In the genomic region with DNA sequence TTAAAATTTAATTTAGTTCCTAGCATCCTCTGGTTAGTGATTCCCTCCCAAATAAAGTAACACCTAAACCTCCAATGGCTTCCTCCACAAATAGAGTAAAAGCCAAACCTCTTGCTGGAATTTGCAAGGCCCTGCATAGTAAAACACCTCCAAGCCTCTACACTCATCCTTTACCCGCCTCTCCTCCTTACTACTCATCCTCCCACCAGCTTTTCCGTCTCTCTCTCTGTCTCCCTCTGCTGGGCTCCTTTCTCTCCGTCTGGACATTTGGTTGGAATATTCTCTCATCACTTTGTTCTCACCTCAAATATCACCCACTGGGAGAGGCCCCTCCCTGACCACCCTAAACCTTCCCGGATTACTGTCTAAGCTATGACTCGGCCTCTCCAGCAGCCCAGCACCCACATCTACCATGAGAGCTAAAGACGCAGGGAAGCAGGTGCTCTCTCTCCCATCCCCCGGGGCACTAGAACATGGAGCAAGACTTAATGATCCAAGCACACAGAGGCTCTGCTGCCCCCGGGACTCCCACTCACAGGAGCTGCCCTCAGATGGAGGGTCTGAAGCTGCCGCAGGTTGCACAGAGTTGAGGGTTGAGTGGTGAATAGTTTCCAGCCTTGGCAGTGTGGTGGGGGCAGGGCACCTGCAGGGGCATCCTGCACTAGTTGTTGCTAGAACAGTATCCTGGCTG, we compare ENCODE assay signal across 9 cellular contexts.
DNase-seq lines count a peak whose midpoint lies in the region; ATAC-seq and TF ChIP-seq lines count a peak whose summit lies in the region.
"Had no signal": no experiment of that assay in that cellular context is flagged by ENCODE, and none has a peak within 500 bp of the region (broad histone marks: within the 10 kb centered on the region; RNA-seq: fewer than 3 reads in every experiment).

No MANE protein-coding gene starts in this region.

- DNase-seq in heart left ventricle: no peak
- DNase-seq in heart right ventricle: no peak
- no peak for DNase-seq in OCI-LY7 (ENCODE audit: low spot score)
- peak; percentile 20 for DNase-seq in epithelial cell of esophagus (ENCODE audit: low read depth)
- DNase-seq in upper lobe of right lung: no peak
- DNase-seq in NCI-H2227 (lab: John Stamatoyannopoulos, UW; ENCODE audit: unreplicated experiment): no peak
- DNase-seq: NCI-H774 had no signal

- TF ChIP-seq CTCF in heart left ventricle (IDR thresholded peaks at IDR 0.05) (peak in 7 of 12 donors; percentile 10 to 34 (median 20)), heart right ventricle (IDR thresholded peaks at IDR 0.05) (peak in 4 of 9 donors; percentile 13 to 32 (median 20)), OCI-LY7 (conservative IDR thresholded peaks at IDR 0.05; ENCODE audit: low read length) (0 out of 2 replicates have a peak, but pooled peaks have one; percentile 22), epithelial cell of esophagus (IDR thresholded peaks at IDR 0.05; ENCODE audit: insufficient read depth, low read depth, low read length, missing control alignments) (peak; percentile 37), upper lobe of right lung (IDR thresholded peaks at IDR 0.05) (peak; percentile 18)

- intact Hi-C loops in heart left ventricle (cut with DNase I) (no loop called here), heart right ventricle (cut with DNase I) (no loop called here), OCI-LY7 (cut with micrococcal nuclease; ENCODE audit: unreplicated experiment) (no loop called here), upper lobe of right lung (cut with DNase I) (no loop called here)

- H3K36me3 ChIP-seq in heart left ventricle (no peaks in the 10 kb centered on the region), heart right ventricle (no peaks in the 10 kb centered on the region), OCI-LY7 (ENCODE audit: insufficient read depth, low read length) (no peaks in the 10 kb centered on the region), upper lobe of right lung (no peaks in the 10 kb centered on the region)

- no peak for TF ChIP-seq POLR2A in heart left ventricle (IDR thresholded peaks at IDR 0.05)

- no TSS peak for BruUV-seq in OCI-LY7 (replicated peaks; lab: Mats Ljungman, UMichigan)

- no peaks in the 10 kb centered on the region for H3K9me2 ChIP-seq in OCI-LY7 (ENCODE audit: insufficient read depth, low read length)

- POLR2A ChIA-PET in OCI-LY7 (lab: Charles Lee): no interaction called here

- no peak overlapping the region for H3K4me2 ChIP-seq in OCI-LY7 (ENCODE audit: low read length)

- no peak overlapping the region for H3K4me3 ChIP-seq in heart left ventricle
- H3K4me3 ChIP-seq in heart right ventricle: no peak overlapping the region
- H3K4me3 ChIP-seq in OCI-LY7 (ENCODE audit: low read depth, low read length, poor library complexity, severe bottlenecking): no peak overlapping the region
- H3K4me3 ChIP-seq in epithelial cell of esophagus (ENCODE audit: low read length): no peak overlapping the region
- no peak overlapping the region for H3K4me3 ChIP-seq in upper lobe of right lung

- H3K9me3 ChIP-seq in heart left ventricle: no peaks in the 10 kb centered on the region
- H3K9me3 ChIP-seq in heart right ventricle: no peaks in the 10 kb centered on the region
- no peaks in the 10 kb centered on the region for H3K9me3 ChIP-seq in OCI-LY7 (ENCODE audit: low read length)
- H3K9me3 ChIP-seq in upper lobe of right lung: no peaks in the 10 kb centered on the region

- CTCF ChIA-PET in OCI-LY7 (lab: Charles Lee; ENCODE audit: unreplicated experiment): no interaction called here

- H3K27ac ChIP-seq in heart left ventricle (no peak overlapping the region), heart right ventricle (no peak overlapping the region), OCI-LY7 (ENCODE audit: low read depth, low read length, poor library complexity, severe bottlenecking) (no peak overlapping the region), upper lobe of right lung (no peak overlapping the region)

- H3K79me2 ChIP-seq in OCI-LY7 (ENCODE audit: insufficient read depth, low read depth, low read length): no peaks in the 10 kb centered on the region

- H3K4me1 ChIP-seq in heart left ventricle (no peaks in the 10 kb centered on the region), heart right ventricle (no peaks in the 10 kb centered on the region), OCI-LY7 (ENCODE audit: insufficient read depth, low read length, poor library complexity, severe bottlenecking) (no peaks in the 10 kb centered on the region), upper lobe of right lung (no peaks in the 10 kb centered on the region)

- 67 to 78% (median 71%) methylated on average over 9 of the region's 9 CpGs for WGBS in heart left ventricle, 4 donors
- 61 to 76% methylated on average over 9 of the region's 9 CpGs for WGBS in heart right ventricle, 2 donors

- H2AFZ ChIP-seq in OCI-LY7 (ENCODE audit: low read length): no peak overlapping the region

- H3K27me3 ChIP-seq in heart left ventricle (peaks cover 0 to 4% (median 0%) of the 10 kb centered on the region in 9 donors), heart right ventricle (peaks cover 0 to 7% (median 0%) of the 10 kb centered on the region in 7 donors), upper lobe of right lung (no peaks in the 10 kb centered on the region)

- ATAC-seq in heart left ventricle (no peak), heart right ventricle (no peak), upper lobe of right lung (peak; percentile 23), GM18517 (IDR thresholded peaks at IDR 0.05; ENCODE audit: unreplicated experiment) (no peak), GM21367 (IDR thresholded peaks at IDR 0.05; ENCODE audit: unreplicated experiment) (no peak)

- H4K20me1 ChIP-seq in OCI-LY7 (ENCODE audit: insufficient read depth, low read length): no peaks in the 10 kb centered on the region
